Comparison of ENCODE assay signal across 1 cellular context in the genomic region with DNA sequence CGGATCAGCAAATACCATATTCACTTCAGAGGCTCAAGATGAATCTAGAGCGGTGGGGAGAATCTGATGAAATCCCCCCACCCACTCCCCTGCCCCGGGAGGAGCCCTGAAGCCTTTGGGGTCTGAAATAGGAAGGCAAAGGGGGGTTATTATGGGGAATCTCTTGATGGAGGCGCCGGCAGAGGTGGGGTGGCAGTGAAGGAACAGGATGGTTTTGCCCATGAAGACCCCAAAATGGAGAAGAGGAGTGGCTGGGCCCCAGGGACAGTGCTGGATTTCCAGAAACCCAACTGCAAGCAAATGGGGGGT.
TF ChIP-seq lines count a peak whose summit lies in the region.

No MANE protein-coding gene starts in this region.

TF ChIP-seq in HepG2, 621 proteins besides CTCF, POLR2A, EP300 and RAD21:
- TF ChIP-seq ZNF644 (CRISPR knock-in tag; IDR thresholded peaks at IDR 0.05; ENCODE audit: low read depth) (no peak), U2AF2 (IDR thresholded peaks at IDR 0.05; ENCODE audit: low read depth, low read length) (no peak), ZNF382 (CRISPR knock-in tag; IDR thresholded peaks at IDR 0.05; ENCODE audit: borderline replicate concordance) (no peak), NKX3-1 (CRISPR knock-in tag; IDR thresholded peaks at IDR 0.05) (no peak), KLF13 (CRISPR knock-in tag; IDR thresholded peaks at IDR 0.05) (no peak), CC2D1A (CRISPR knock-in tag; IDR thresholded peaks at IDR 0.05) (no peak), SMYD3 (CRISPR knock-in tag; IDR thresholded peaks at IDR 0.05) (no peak), ZSCAN21 (CRISPR knock-in tag; IDR thresholded peaks at IDR 0.05; ENCODE audit: borderline replicate concordance) (no peak), ZNF253 (CRISPR knock-in tag; IDR thresholded peaks at IDR 0.05; ENCODE audit: borderline replicate concordance) (no peak), ZNF674 (CRISPR knock-in tag; IDR thresholded peaks at IDR 0.05; ENCODE audit: low read depth) (no peak), TRIM24 (CRISPR knock-in tag; IDR thresholded peaks at IDR 0.05) (no peak), ZNF646 (CRISPR knock-in tag; IDR thresholded peaks at IDR 0.05) (no peak), ZNF30 (CRISPR knock-in tag; IDR thresholded peaks at IDR 0.05) (no peak), MEIS2 (CRISPR knock-in tag; IDR thresholded peaks at IDR 0.05) (no peak)
- TF ChIP-seq, protein P1, sequence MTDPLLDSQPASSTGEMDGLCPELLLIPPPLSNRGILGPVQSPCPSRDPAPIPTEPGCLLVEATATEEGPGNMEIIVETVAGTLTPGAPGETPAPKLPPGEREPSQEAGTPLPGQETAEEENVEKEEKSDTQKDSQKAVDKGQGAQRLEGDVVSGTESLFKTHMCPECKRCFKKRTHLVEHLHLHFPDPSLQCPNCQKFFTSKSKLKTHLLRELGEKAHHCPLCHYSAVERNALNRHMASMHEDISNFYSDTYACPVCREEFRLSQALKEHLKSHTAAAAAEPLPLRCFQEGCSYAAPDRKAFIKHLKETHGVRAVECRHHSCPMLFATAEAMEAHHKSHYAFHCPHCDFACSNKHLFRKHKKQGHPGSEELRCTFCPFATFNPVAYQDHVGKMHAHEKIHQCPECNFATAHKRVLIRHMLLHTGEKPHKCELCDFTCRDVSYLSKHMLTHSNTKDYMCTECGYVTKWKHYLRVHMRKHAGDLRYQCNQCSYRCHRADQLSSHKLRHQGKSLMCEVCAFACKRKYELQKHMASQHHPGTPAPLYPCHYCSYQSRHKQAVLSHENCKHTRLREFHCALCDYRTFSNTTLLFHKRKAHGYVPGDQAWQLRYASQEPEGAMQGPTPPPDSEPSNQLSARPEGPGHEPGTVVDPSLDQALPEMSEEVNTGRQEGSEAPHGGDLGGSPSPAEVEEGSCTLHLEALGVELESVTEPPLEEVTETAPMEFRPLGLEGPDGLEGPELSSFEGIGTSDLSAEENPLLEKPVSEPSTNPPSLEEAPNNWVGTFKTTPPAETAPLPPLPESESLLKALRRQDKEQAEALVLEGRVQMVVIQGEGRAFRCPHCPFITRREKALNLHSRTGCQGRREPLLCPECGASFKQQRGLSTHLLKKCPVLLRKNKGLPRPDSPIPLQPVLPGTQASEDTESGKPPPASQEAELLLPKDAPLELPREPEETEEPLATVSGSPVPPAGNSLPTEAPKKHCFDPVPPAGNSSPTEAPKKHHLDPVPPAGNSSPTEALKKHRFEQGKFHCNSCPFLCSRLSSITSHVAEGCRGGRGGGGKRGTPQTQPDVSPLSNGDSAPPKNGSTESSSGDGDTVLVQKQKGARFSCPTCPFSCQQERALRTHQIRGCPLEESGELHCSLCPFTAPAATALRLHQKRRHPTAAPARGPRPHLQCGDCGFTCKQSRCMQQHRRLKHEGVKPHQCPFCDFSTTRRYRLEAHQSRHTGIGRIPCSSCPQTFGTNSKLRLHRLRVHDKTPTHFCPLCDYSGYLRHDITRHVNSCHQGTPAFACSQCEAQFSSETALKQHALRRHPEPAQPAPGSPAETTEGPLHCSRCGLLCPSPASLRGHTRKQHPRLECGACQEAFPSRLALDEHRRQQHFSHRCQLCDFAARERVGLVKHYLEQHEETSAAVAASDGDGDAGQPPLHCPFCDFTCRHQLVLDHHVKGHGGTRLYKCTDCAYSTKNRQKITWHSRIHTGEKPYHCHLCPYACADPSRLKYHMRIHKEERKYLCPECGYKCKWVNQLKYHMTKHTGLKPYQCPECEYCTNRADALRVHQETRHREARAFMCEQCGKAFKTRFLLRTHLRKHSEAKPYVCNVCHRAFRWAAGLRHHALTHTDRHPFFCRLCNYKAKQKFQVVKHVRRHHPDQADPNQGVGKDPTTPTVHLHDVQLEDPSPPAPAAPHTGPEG (CRISPR knock-in tag; IDR thresholded peaks at IDR 0.05) = no peak
